17 cellular contexts compared by ENCODE assay signal in genomic region chr17:69050999-69051775, GRCh38. TPM values are rescaled to one million over a fixed set of nuclear protein-coding genes. Genes with fewer than 3 reads are reported as not detected.
A peak's percentile ranks its signal among the peaks of the same experiment; 100 is the strongest.
DNase-seq lines count a peak whose midpoint lies in the region; ATAC-seq and TF ChIP-seq lines count a peak whose summit lies in the region.
"Had no signal": no experiment of that assay in that cellular context is flagged by ENCODE, and none has a peak within 500 bp of the region (broad histone marks: within the 10 kb centered on the region; RNA-seq: fewer than 3 reads in every experiment).

No MANE protein-coding gene starts in this region.

- H3K9me3 ChIP-seq in AG04450 (ENCODE audit: control insufficient read depth, insufficient read depth, low read length) = no peaks in the 10 kb centered on the region
- no peaks in the 10 kb centered on the region for H3K9me3 ChIP-seq in GM23248 (ENCODE audit: low read depth)
- H3K9me3 ChIP-seq: upper lobe of left lung had no signal

- no peaks in the 10 kb centered on the region for H3K9me2 ChIP-seq in GM23248 (ENCODE audit: insufficient read depth)

- H3K27me3 ChIP-seq in AG04450 (ENCODE audit: control insufficient read depth, insufficient read depth, low read length) (no peaks in the 10 kb centered on the region), GM23248 (replicated peaks; ENCODE audit: insufficient read depth) (no peaks in the 10 kb centered on the region)
- H3K27me3 ChIP-seq: upper lobe of left lung had no signal

- peak overlapping the region; percentile 66 for H3K4me2 ChIP-seq in GM23248 (ENCODE audit: unreplicated experiment)

- no peaks in the 10 kb centered on the region for H3K36me3 ChIP-seq in GM23248 (ENCODE audit: low read depth)
- H3K36me3 ChIP-seq: upper lobe of left lung, WERI-Rb-1 had no signal

- CTCF ChIA-PET in AG04450 (lab: Charles Lee) = interaction anchor here (1.0 to 1.4 kb wide), 2 partner anchors 13 to 273 kb away, joined by 3 read pairs; no protein-coding TSS in a partner anchor

- H3K4me3 ChIP-seq in AG04450 (ENCODE audit: low read depth, low read length) (no peak overlapping the region), GM23248 (peak overlapping the region; percentile 29)
- H3K4me3 ChIP-seq: upper lobe of left lung had no signal

- peaks cover 27% of the 10 kb centered on the region for H3F3A ChIP-seq in GM23248 (ENCODE audit: insufficient read depth)

- in situ Hi-C loops in GM23248 (cut with MboI) = loop anchor here (10.0 kb wide), 1 partner anchor 256 kb away; no protein-coding TSS in a partner anchor

- no peaks in the 10 kb centered on the region for H3K79me2 ChIP-seq in GM23248 (ENCODE audit: insufficient read depth)

- H3K9ac ChIP-seq in GM23248 = no peak overlapping the region

- H4K20me1 ChIP-seq in GM23248 (ENCODE audit: insufficient read depth) = no peaks in the 10 kb centered on the region

- ATAC-seq in GM19035 (IDR thresholded peaks at IDR 0.05; ENCODE audit: unreplicated experiment) = no peak
- ATAC-seq: naive thymus-derived CD8-positive, alpha-beta T cell had no signal

- DNase-seq in AG04450 (ENCODE audit: low read depth, low spot score) (peak; percentile 16), GM23248 (peak; percentile 76), dedifferentiated amniotic fluid mesenchymal stem cell (ENCODE audit: extremely low spot score) (peak; percentile 81), myocyte (ENCODE audit: low read depth) (peak; percentile 9), germinal center (ENCODE audit: low spot score) (no peak), NCI-H1694 (lab: John Stamatoyannopoulos, UW) (no peak)
- no peak for DNase-seq in stimulated activated CD4-positive, alpha-beta T cell treated with anti-CD3 and anti-CD28 coated beads, Interleukin-4, amount 100 ng/mL, for 24 hours
- DNase-seq: activated naive CD4-positive, alpha-beta T cell treated with Interleukin-2 at 50 U/mL for 16 hours; caudate nucleus; naive thymus-derived CD8-positive, alpha-beta T cell; NCI-H1930; NCI-H510A; retina; stimulated activated CD4-positive, alpha-beta T cell treated with anti-CD3 and anti-CD28 coated beads, Interleukin-4, amount 100 ng/mL, for 4 hours; upper lobe of left lung; WERI-Rb-1 had no signal

- H3K27ac ChIP-seq in AG04450 (ENCODE audit: low read depth, low read length) = no peak overlapping the region
- H3K27ac ChIP-seq in GM23248 = 0 out of 2 replicates have a peak overlapping the region, but pooled peaks have one; percentile 10
- H3K27ac ChIP-seq: WERI-Rb-1 had no signal

- POLR2A ChIA-PET in AG04450 (lab: Yijun Ruan, JAX) = no interaction called here

- H2AFZ ChIP-seq in GM23248 = peak overlapping the region; percentile 4; the same call in 1 of the 2 replicates

- no peak for TF ChIP-seq CTCF in AG04450 (IDR thresholded peaks at IDR 0.05; ENCODE audit: low read depth, low read length)

- peaks cover 28% of the 10 kb centered on the region for H3K4me1 ChIP-seq in GM23248 (ENCODE audit: insufficient read depth)

- WGBS in GM23248 (ENCODE audit: low coverage in 1 of 2, low lambda C conversion rate in 2 of 2, missing lambda C conversion rate in 2 of 2), 2 experiments = 8 to 9% methylated on average over 5 of the region's 5 CpGs

RNA-seq across cellular contexts. Expression of gene ABCA9, which starts 9.5 kb away (rescaled TPM):
- 0.10 and 0.12 TPM in 2 replicates for polyA plus RNA-seq in AG04450 (2011; rRNA removed)
- polyA minus RNA-seq in AG04450 (2011; rRNA and poly(A)+ RNA removed) = 0.05 TPM in 1 of 2 replicates, not detected in the other
- total RNA-seq in GM23248 (2014; rRNA removed; shearing (Covaris generic)) = 0.51 and 0.65 TPM in 2 replicates
- polyA plus RNA-seq in GM23248 (2016; fragmentation: Nextera tagmentation; extraction: Ambion mirVana) = 0.24 and 0.41 TPM in 2 replicates
- 0.68 TPM in 1 of 2 replicates, not detected in the other for total RNA-seq in myocyte
- not detected for polyA plus RNA-seq in myocyte (2012)
- polyA plus RNA-seq: naive thymus-derived CD8-positive, alpha-beta T cell had no signal

Comparison
In these comparisons a context has a peak if more than half of its experiments do, and no peak if none do; other contexts are left out.
1. DNase-seq: peak in AG04450 (single experiment), GM23248 (single experiment), dedifferentiated amniotic fluid mesenchymal stem cell (single experiment) and myocyte (single experiment); none in germinal center (single experiment), stimulated activated CD4-positive, alpha-beta T cell treated with anti-CD3 and anti-CD28 coated beads, Interleukin-4, amount 100 ng/mL, for 24 hours (single experiment) and NCI-H1694 (single experiment).